Comparison of ENCODE assay signal across 17 cellular contexts in genomic region chr3:97070302-97070701, GRCh38.
A peak's percentile ranks its signal among the peaks of the same experiment; 100 is the strongest.
DNase-seq lines count a peak whose midpoint lies in the region; ATAC-seq and TF ChIP-seq lines count a peak whose summit lies in the region.
"Had no signal": no experiment of that assay in that cellular context is flagged by ENCODE, and none has a peak within 500 bp of the region (broad histone marks: within the 10 kb centered on the region; RNA-seq: fewer than 3 reads in every experiment).

No MANE protein-coding gene starts in this region.

- intact Hi-C loops in breast epithelium (cut with DNase I; ENCODE audit: low total_unique reads): no loop called here

- in situ Hi-C loops in T47D (cut with HindIII; ENCODE audit: low pct_unique_long_range_greater_than_20kb, low sequenced_read_pairs): no loop called here

- no peaks in the 10 kb centered on the region for H3K4me1 ChIP-seq in breast epithelium
- H3K4me1 ChIP-seq: BLaER1 treated with 17β-estradiol and CSF1 and Interleukin-3, amounts not matched to agents 10 nM and 100 nM had no signal

- TF ChIP-seq POLR2A in breast epithelium (IDR thresholded peaks at IDR 0.05): no peak

- no peak overlapping the region for H3K27ac ChIP-seq in breast epithelium
- H3K27ac ChIP-seq: 22Rv1; BLaER1 treated with 17β-estradiol and CSF1 and Interleukin-3, amounts not matched to agents 10 nM and 100 nM; GM23248 had no signal

- H3K4me3 ChIP-seq in breast epithelium: no peak overlapping the region
- H3K4me3 ChIP-seq: BLaER1 treated with 17β-estradiol and CSF1 and Interleukin-3, amounts not matched to agents 10 nM and 100 nM; GM23248 had no signal

- H3K36me3 ChIP-seq in breast epithelium: no peaks in the 10 kb centered on the region
- H3K36me3 ChIP-seq: BE2C; BLaER1 treated with 17β-estradiol and CSF1 and Interleukin-3, amounts not matched to agents 10 nM and 100 nM had no signal

- H3K27me3 ChIP-seq in breast epithelium: no peaks in the 10 kb centered on the region
- H3K27me3 ChIP-seq: BE2C; BLaER1 treated with 17β-estradiol and CSF1 and Interleukin-3, amounts not matched to agents 10 nM and 100 nM had no signal

- H3K9me3 ChIP-seq in breast epithelium: no peaks in the 10 kb centered on the region
- H3K9me3 ChIP-seq: BE2C; BLaER1 treated with 17β-estradiol and CSF1 and Interleukin-3, amounts not matched to agents 10 nM and 100 nM had no signal

- TF ChIP-seq CTCF in breast epithelium (IDR thresholded peaks at IDR 0.05): no peak

- DNase-seq in DMS53 (lab: John Stamatoyannopoulos, UW) (peak; percentile 26), DMS53 treated with DMSO at 0.1 percent for 48 hours (lab: John Stamatoyannopoulos, UW; ENCODE audit: unreplicated experiment) (no peak), T47D (ENCODE audit: low read depth in 1 of 2, low spot score in 1 of 2) (peak; percentile 3 to 61), breast epithelium (ENCODE audit: low spot score in 2 of 2) (no peak), left kidney (ENCODE audit: low read depth, low spot score) (peak; percentile 1)
- DNase-seq: AML-193; BE2C; CD4-positive, alpha-beta T cell; CD8-positive, alpha-beta memory T cell; DMS 273 treated with DMSO at 0.1 percent for 48 hours; DND-41; GM23248; H7; HCEC 1CT had no signal

- ATAC-seq in GM21528 (IDR thresholded peaks at IDR 0.05; ENCODE audit: low FRiP score, unreplicated experiment): no peak

Comparison
In these comparisons a context has a peak if more than half of its experiments do, and no peak if none do; other contexts are left out.
1. DNase-seq: peak in DMS53 (single experiment), T47D (2 of 2) and left kidney (single experiment); none in DMS53 treated with DMSO at 0.1 percent for 48 hours (single experiment) and breast epithelium (0 of 2).